Comparison of ENCODE assay signal across 8 cellular contexts in the genomic region with DNA sequence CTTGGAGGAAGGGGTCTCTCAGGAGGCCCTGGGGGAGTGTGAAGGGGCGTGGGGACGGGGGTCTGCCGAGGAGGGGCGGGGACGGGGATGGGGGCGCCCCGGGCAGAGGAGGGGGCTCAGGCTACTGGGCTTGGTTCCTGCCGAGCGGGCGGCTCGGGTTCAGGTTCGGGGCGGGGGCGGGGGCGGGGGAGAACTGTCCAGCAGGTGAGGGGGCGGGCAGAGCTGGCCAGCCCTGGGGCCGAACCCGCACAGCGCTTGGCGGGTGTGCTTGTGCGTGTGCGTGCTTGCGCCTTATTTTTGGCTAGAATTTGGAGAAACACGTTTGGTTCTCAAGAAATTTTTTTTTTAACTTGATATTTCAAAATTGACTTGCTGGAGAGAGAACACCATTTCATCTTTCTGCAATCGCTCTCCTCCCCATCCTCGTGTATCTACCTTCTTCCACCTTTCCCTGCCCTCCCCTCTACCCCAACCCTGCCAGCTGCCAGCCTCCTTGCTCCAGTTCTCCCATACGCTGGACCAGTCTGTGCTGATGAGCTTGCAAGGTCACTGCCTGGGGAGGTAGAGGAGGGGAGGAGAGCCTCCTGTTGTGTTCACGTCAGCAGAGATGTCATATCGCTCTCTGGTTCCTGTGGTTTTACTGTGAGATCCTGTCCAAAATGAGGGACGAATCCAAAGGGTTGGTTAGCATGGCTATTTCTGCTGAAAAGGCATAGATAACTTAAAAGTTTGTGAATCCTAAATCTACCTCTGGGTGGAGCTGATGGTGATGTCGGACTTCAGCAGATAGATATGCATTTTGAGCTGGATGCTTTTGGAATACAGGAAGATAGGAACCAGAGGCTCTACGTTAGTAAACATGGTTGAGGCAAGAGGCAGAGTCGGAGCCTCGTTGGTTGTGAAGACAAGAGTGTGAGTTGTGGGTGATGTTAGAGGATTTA. TPM values are rescaled to one million over a fixed set of nuclear protein-coding genes. Genes with fewer than 3 reads are reported as not detected.
DNase-seq lines count a peak whose midpoint lies in the region; ATAC-seq and TF ChIP-seq lines count a peak whose summit lies in the region.

No MANE protein-coding gene starts in this region.

- no peaks in the 10 kb centered on the region for H3K27me3 Mint-ChIP-seq in activated naive CD8-positive, alpha-beta T cell treated with anti-CD3 and anti-CD28 coated beads, Interleukin-2, amount 50 U/mL, for 24 hours
- H3K27me3 Mint-ChIP-seq in progenitor cell of endocrine pancreas: no peaks in the 10 kb centered on the region

- H3K4me3 ChIP-seq in AG09309 (ENCODE audit: control insufficient read depth, low read depth, low read length): peak overlapping the region; percentile 81
- H3K4me3 ChIP-seq in H7 (ENCODE audit: insufficient read depth, low read depth, low read length): peak overlapping the region; percentile 82
- peak overlapping the region; percentile 87 for H3K4me3 ChIP-seq in OCI-LY1 (ENCODE audit: low read depth, low read length, poor library complexity, severe bottlenecking)

- no peaks in the 10 kb centered on the region; the same call in none of the 2 replicates for H3K36me3 ChIP-seq in H7 (replicated peaks; ENCODE audit: control insufficient read depth, insufficient read depth, low read length)
- peaks cover 18% of the 10 kb centered on the region for H3K36me3 ChIP-seq in OCI-LY1 (ENCODE audit: insufficient read depth, low read length)

- H3K27ac ChIP-seq in OCI-LY1 (ENCODE audit: low read depth, low read length, poor library complexity, severe bottlenecking): peak overlapping the region; percentile 11

- H2AFZ ChIP-seq in OCI-LY1 (ENCODE audit: low read length): no peak overlapping the region

- H3K4me1 Mint-ChIP-seq in activated naive CD8-positive, alpha-beta T cell treated with anti-CD3 and anti-CD28 coated beads, Interleukin-2, amount 50 U/mL, for 24 hours: peaks cover 60% of the 10 kb centered on the region
- H3K4me1 Mint-ChIP-seq in progenitor cell of endocrine pancreas (ENCODE audit: low read depth): peaks cover 30% of the 10 kb centered on the region

- no peaks in the 10 kb centered on the region for H3K9me3 ChIP-seq in OCI-LY1 (ENCODE audit: low read length)

- DNase-seq in AG09309 (ENCODE audit: low read depth) (no peak), H7 (peak; percentile 91), left cardiac atrium (no peak), progenitor cell of endocrine pancreas (ENCODE audit: low spot score, unreplicated experiment) (no peak)
- DNase-seq in activated naive CD8-positive, alpha-beta T cell treated with anti-CD3 and anti-CD28 coated beads, Interleukin-2, amount 50 U/mL, for 24 hours: no peak

- no peaks in the 10 kb centered on the region for H3K9me3 Mint-ChIP-seq in activated naive CD8-positive, alpha-beta T cell treated with anti-CD3 and anti-CD28 coated beads, Interleukin-2, amount 50 U/mL, for 24 hours
- no peaks in the 10 kb centered on the region for H3K9me3 Mint-ChIP-seq in progenitor cell of endocrine pancreas (ENCODE audit: low read depth)

- peak overlapping the region; percentile 100 for H3K4me2 ChIP-seq in OCI-LY1 (ENCODE audit: low read length)

- H3K9me2 ChIP-seq in OCI-LY1 (ENCODE audit: low read depth, low read length): no peaks in the 10 kb centered on the region

- H3K4me1 ChIP-seq in OCI-LY1 (ENCODE audit: insufficient read depth, low read length, severe bottlenecking): peaks cover 41% of the 10 kb centered on the region

- peak overlapping the region; percentile 86 for H3K9ac ChIP-seq in OCI-LY1 (ENCODE audit: low read length)

- peaks cover 14% of the 10 kb centered on the region for H3K36me3 Mint-ChIP-seq in activated naive CD8-positive, alpha-beta T cell treated with anti-CD3 and anti-CD28 coated beads, Interleukin-2, amount 50 U/mL, for 24 hours (ENCODE audit: low read depth)
- H3K36me3 Mint-ChIP-seq in progenitor cell of endocrine pancreas (ENCODE audit: insufficient read depth): peaks cover 2% of the 10 kb centered on the region

- no peak for TF ChIP-seq POLR2A in GM18505 (IDR thresholded peaks at IDR 0.05; ENCODE audit: borderline replicate concordance, extremely low read depth, insufficient read depth, insufficient read length)

- TF ChIP-seq CTCF in AG09309 (IDR thresholded peaks at IDR 0.05; ENCODE audit: control insufficient read depth, insufficient read depth, low read depth, low read length, missing control alignments): peak; percentile 27
- TF ChIP-seq CTCF in OCI-LY1 (IDR thresholded peaks at IDR 0.05; ENCODE audit: low read length): peak; percentile 46
- no peak for TF ChIP-seq CTCF in progenitor cell of endocrine pancreas (IDR thresholded peaks at IDR 0.05; ENCODE audit: unreplicated experiment)

- no peaks in the 10 kb centered on the region for H4K20me1 ChIP-seq in OCI-LY1 (ENCODE audit: insufficient read depth, low read length)

- peak overlapping the region; percentile 86 for H3K4me3 Mint-ChIP-seq in activated naive CD8-positive, alpha-beta T cell treated with anti-CD3 and anti-CD28 coated beads, Interleukin-2, amount 50 U/mL, for 24 hours
- H3K4me3 Mint-ChIP-seq in progenitor cell of endocrine pancreas (ENCODE audit: low read depth): peak overlapping the region; percentile 80

- intact Hi-C loops in left cardiac atrium (cut with DNase I): loop anchor here in 1 of 2 donors (5.0 kb wide), 1 partner anchor 82 kb away; a partner anchor contains a TSS

- ATAC-seq in activated naive CD8-positive, alpha-beta T cell treated with anti-CD3 and anti-CD28 coated beads, Interleukin-2, amount 50 U/mL, for 24 hours: no peak
- peak; percentile 0 to 11 for ATAC-seq in left cardiac atrium
- no peak for ATAC-seq in GM18867 (IDR thresholded peaks at IDR 0.05; ENCODE audit: unreplicated experiment)
- ATAC-seq in GM18505 (IDR thresholded peaks at IDR 0.05; ENCODE audit: unreplicated experiment): no peak

- H3K79me2 ChIP-seq in OCI-LY1 (ENCODE audit: insufficient read depth, low read length): peaks cover 25% of the 10 kb centered on the region

- H3F3A ChIP-seq in OCI-LY1 (ENCODE audit: insufficient read depth, low read length): no peaks in the 10 kb centered on the region

- H3K27ac Mint-ChIP-seq in activated naive CD8-positive, alpha-beta T cell treated with anti-CD3 and anti-CD28 coated beads, Interleukin-2, amount 50 U/mL, for 24 hours: peak overlapping the region; percentile 86
- H3K27ac Mint-ChIP-seq in progenitor cell of endocrine pancreas: peak overlapping the region; percentile 47

- no peaks in the 10 kb centered on the region for H3K27me3 ChIP-seq in H7 (ENCODE audit: control insufficient read depth, insufficient read depth, low read length)
- no peaks in the 10 kb centered on the region for H3K27me3 ChIP-seq in OCI-LY1 (ENCODE audit: insufficient read depth, low read length)

RNA-seq across cellular contexts. Expression of a gene that starts 0.7 kb away (rescaled TPM):
- 21.3 and 22.7 TPM in 2 replicates for total RNA-seq in H7 (2014; rRNA removed; shearing (Covaris generic))
- total RNA-seq in left cardiac atrium (10 to 100 TPM; 29.5 to 37.0 TPM), progenitor cell of endocrine pancreas (63.8 and 66.5 TPM in 2 replicates)

RNA-seq across cellular contexts. Expression of a gene that starts 12.8 kb away (rescaled TPM):
- 22.4 and 25.4 TPM in 2 replicates for total RNA-seq in H7 (2014; rRNA removed; shearing (Covaris generic))
- total RNA-seq in left cardiac atrium (10 to 100 TPM; 18.2 to 44.9 TPM), progenitor cell of endocrine pancreas (25.8 and 26.7 TPM in 2 replicates)

RNA-seq across cellular contexts. Expression of a gene that starts 22.0 kb away (rescaled TPM):
- total RNA-seq in H7 (2014; rRNA removed; shearing (Covaris generic)): 24.2 and 25.5 TPM in 2 replicates
- total RNA-seq in left cardiac atrium (10 to 100 TPM; 25.1 to 26.2 TPM), progenitor cell of endocrine pancreas (58.1 and 60.2 TPM in 2 replicates)

RNA-seq across cellular contexts. Expression of a gene that starts 55.8 kb away (rescaled TPM):
- 13.9 and 23.7 TPM in 2 replicates for total RNA-seq in H7 (2014; rRNA removed; shearing (Covaris generic))
- total RNA-seq in left cardiac atrium (10 to 100 TPM; 10.4 to 10.8 TPM), progenitor cell of endocrine pancreas (31.4 and 32.0 TPM in 2 replicates)

Comparison
In these comparisons a context has a peak if more than half of its experiments do, and no peak if none do; other contexts are left out.
1. ATAC-seq: peak in left cardiac atrium (2 of 2); none in activated naive CD8-positive, alpha-beta T cell treated with anti-CD3 and anti-CD28 coated beads, Interleukin-2, amount 50 U/mL, for 24 hours (single experiment), GM18867 (single experiment) and GM18505 (single experiment).
2. Peak in every context shown above with its lines, with median percentiles within 50 percentile points of each other: H3K4me3 ChIP-seq.